ENCODE assay signal across 11 cellular contexts in genomic region chr14:72699852-72700257, GRCh38.
A peak's percentile ranks its signal among the peaks of the same experiment; 100 is the strongest.
DNase-seq lines count a peak whose midpoint lies in the region; FAIRE-seq and TF ChIP-seq lines count a peak whose summit lies in the region.
"Had no signal": no experiment of that assay in that cellular context is flagged by ENCODE, and none has a peak within 500 bp of the region (broad histone marks: within the 10 kb centered on the region; RNA-seq: fewer than 3 reads in every experiment).

No MANE protein-coding gene starts in this region.

- H2BK15ac ChIP-seq in mesenchymal stem cell (ENCODE audit: low read depth, poor library complexity, severe bottlenecking), result no peak overlapping the region

- no peak overlapping the region for H2BK5ac ChIP-seq in mesenchymal stem cell (ENCODE audit: low read depth, low read length, poor library complexity, severe bottlenecking)

- no peak for TF ChIP-seq CTCF in colonic mucosa (IDR thresholded peaks at IDR 0.05)

- peak overlapping the region; percentile 66 for H4K8ac ChIP-seq in mesenchymal stem cell (ENCODE audit: low read length)

- H2AK5ac ChIP-seq in mesenchymal stem cell (ENCODE audit: low read length, severe bottlenecking), result no peak overlapping the region

- H2BK120ac ChIP-seq in mesenchymal stem cell (ENCODE audit: low read depth, low read length), result peak overlapping the region; percentile 58

- H3K36me3 ChIP-seq in colonic mucosa (no peaks in the 10 kb centered on the region), mesenchymal stem cell (ENCODE audit: control insufficient read depth in 1 of 2, insufficient read depth in 2 of 2, low read depth in 1 of 2, low read length in 2 of 2) (peaks cover 0 to 29% of the 10 kb centered on the region in 2 experiments)

- H3K4me1 Mint-ChIP-seq in activated naive CD8-positive, alpha-beta T cell treated with anti-CD3 and anti-CD28 coated beads for 36 hours, result no peaks in the 10 kb centered on the region

- H3K18ac ChIP-seq in mesenchymal stem cell (ENCODE audit: low read depth in 1 of 2, low read length in 2 of 2), result peak overlapping the region in 1 of 2 experiments; percentile 23

- H3K27ac ChIP-seq in colonic mucosa, result no peak overlapping the region
- no peak overlapping the region for H3K27ac ChIP-seq in mesenchymal stem cell (ENCODE audit: low read length, poor library complexity, severe bottlenecking)

- H3K4me2 ChIP-seq in mesenchymal stem cell (ENCODE audit: low read length, poor library complexity, severe bottlenecking), result no peak overlapping the region

- H3K4me3 ChIP-seq in colonic mucosa (no peak overlapping the region), mesenchymal stem cell (ENCODE audit: insufficient read depth in 1 of 2, low read depth in 1 of 2, low read length in 2 of 2) (peak overlapping the region in 1 of 2 experiments; percentile 43)

- H3K36me3 Mint-ChIP-seq in activated naive CD8-positive, alpha-beta T cell treated with anti-CD3 and anti-CD28 coated beads for 36 hours, result no peaks in the 10 kb centered on the region

- H3K79me1 ChIP-seq in mesenchymal stem cell (replicated peaks; ENCODE audit: low read length, poor library complexity, severe bottlenecking), result peaks cover 8% of the 10 kb centered on the region

- no peaks in the 10 kb centered on the region for H3K27me3 Mint-ChIP-seq in activated naive CD8-positive, alpha-beta T cell treated with anti-CD3 and anti-CD28 coated beads for 36 hours

- H3K9me3 Mint-ChIP-seq in activated naive CD8-positive, alpha-beta T cell treated with anti-CD3 and anti-CD28 coated beads for 36 hours, result no peaks in the 10 kb centered on the region
- H3K9me3 Mint-ChIP-seq: activated CD4-positive, alpha-beta T cell treated with anti-CD3 and anti-CD28 coated beads, Interleukin-2, amount 10 ng/mL, durations not matched to agents 7 days and 5 days had no signal

- H3K4me1 ChIP-seq in colonic mucosa, result no peaks in the 10 kb centered on the region
- H3K4me1 ChIP-seq in mesenchymal stem cell (ENCODE audit: control insufficient read depth, insufficient read depth, low read depth, low read length), result peaks cover 1% of the 10 kb centered on the region

- no peak overlapping the region for H3K4ac ChIP-seq in mesenchymal stem cell (ENCODE audit: low read depth in 1 of 2, low read length in 2 of 2)

- no peak overlapping the region for H3K4me3 Mint-ChIP-seq in activated naive CD8-positive, alpha-beta T cell treated with anti-CD3 and anti-CD28 coated beads for 36 hours
- H3K4me3 Mint-ChIP-seq: activated CD4-positive, alpha-beta T cell treated with anti-CD3 and anti-CD28 coated beads, Interleukin-2, amount 10 ng/mL, durations not matched to agents 7 days and 5 days had no signal

- H3K27me3 ChIP-seq in colonic mucosa (no peaks in the 10 kb centered on the region), mesenchymal stem cell (ENCODE audit: control insufficient read depth in 1 of 2, insufficient read depth in 1 of 2, low read length in 2 of 2) (no peaks in the 10 kb centered on the region)

- H4K91ac ChIP-seq in mesenchymal stem cell (ENCODE audit: low read length), result no peak overlapping the region

- DNase-seq in AML-193 (lab: John Stamatoyannopoulos, UW), result peak; percentile 81 to 85
- peak; percentile 98 for DNase-seq in MV-4-11 (lab: John Stamatoyannopoulos, UW)
- DNase-seq in colonic mucosa, result peak; percentile 25
- DNase-seq in mesenchymal stem cell, result peak; percentile 70
- no peak for DNase-seq in NCI-H2107 treated with DMSO at 0.1 percent for 48 hours (lab: John Stamatoyannopoulos, UW; ENCODE audit: unreplicated experiment)
- DNase-seq in NCI-H187 treated with DMSO at 0.1 percent for 48 hours (lab: John Stamatoyannopoulos, UW), result no peak
- DNase-seq in GM19239 (ENCODE audit: insufficient read length, low spot score), result no peak
- no peak for DNase-seq in activated naive CD8-positive, alpha-beta T cell treated with anti-CD3 and anti-CD28 coated beads for 36 hours
- DNase-seq: activated CD4-positive, alpha-beta T cell treated with anti-CD3 and anti-CD28 coated beads, Interleukin-2, amount 10 ng/mL, durations not matched to agents 7 days and 5 days; DMS153; NCI-H526 had no signal

- WGBS in mesenchymal stem cell, result 32% methylated on average over 3 of the region's 3 CpGs

- H2BK12ac ChIP-seq in mesenchymal stem cell (ENCODE audit: low read length in 2 of 2), result no peak overlapping the region

- no peak overlapping the region for H3K14ac ChIP-seq in mesenchymal stem cell (ENCODE audit: low read length in 2 of 2)

- no peak overlapping the region for H3K9ac ChIP-seq in colonic mucosa (ENCODE audit: low read depth in 2 of 2, low read length in 2 of 2)
- peak overlapping the region; percentile 83 for H3K9ac ChIP-seq in mesenchymal stem cell (ENCODE audit: low read length)

- no peak overlapping the region for H3K23ac ChIP-seq in mesenchymal stem cell (ENCODE audit: low read length in 2 of 2)

- H3K27ac Mint-ChIP-seq in activated naive CD8-positive, alpha-beta T cell treated with anti-CD3 and anti-CD28 coated beads for 36 hours, result no peak overlapping the region
- H3K27ac Mint-ChIP-seq: activated CD4-positive, alpha-beta T cell treated with anti-CD3 and anti-CD28 coated beads, Interleukin-2, amount 10 ng/mL, durations not matched to agents 7 days and 5 days had no signal

- intact Hi-C loops in colonic mucosa (cut with DNase I), result no loop called here

- FAIRE-seq in GM19239 (lab: Jason Lieb, UNC), result no peak

- H2AFZ ChIP-seq in mesenchymal stem cell (ENCODE audit: low read depth, low read length), result no peak overlapping the region

- H3K9me3 ChIP-seq in colonic mucosa (no peaks in the 10 kb centered on the region), mesenchymal stem cell (ENCODE audit: control insufficient read depth, low read length) (peaks cover 1% of the 10 kb centered on the region)

Comparison
In these comparisons a context has a peak if more than half of its experiments do, and no peak if none do; other contexts are left out.
1. DNase-seq: peak in AML-193 (2 of 2), MV-4-11 (single experiment), colonic mucosa (single experiment) and mesenchymal stem cell (single experiment); none in NCI-H2107 treated with DMSO at 0.1 percent for 48 hours (single experiment), NCI-H187 treated with DMSO at 0.1 percent for 48 hours (single experiment), GM19239 (single experiment) and activated naive CD8-positive, alpha-beta T cell treated with anti-CD3 and anti-CD28 coated beads for 36 hours (single experiment).